Comparison of ENCODE assay signal across 20 cellular contexts in the genomic region with DNA sequence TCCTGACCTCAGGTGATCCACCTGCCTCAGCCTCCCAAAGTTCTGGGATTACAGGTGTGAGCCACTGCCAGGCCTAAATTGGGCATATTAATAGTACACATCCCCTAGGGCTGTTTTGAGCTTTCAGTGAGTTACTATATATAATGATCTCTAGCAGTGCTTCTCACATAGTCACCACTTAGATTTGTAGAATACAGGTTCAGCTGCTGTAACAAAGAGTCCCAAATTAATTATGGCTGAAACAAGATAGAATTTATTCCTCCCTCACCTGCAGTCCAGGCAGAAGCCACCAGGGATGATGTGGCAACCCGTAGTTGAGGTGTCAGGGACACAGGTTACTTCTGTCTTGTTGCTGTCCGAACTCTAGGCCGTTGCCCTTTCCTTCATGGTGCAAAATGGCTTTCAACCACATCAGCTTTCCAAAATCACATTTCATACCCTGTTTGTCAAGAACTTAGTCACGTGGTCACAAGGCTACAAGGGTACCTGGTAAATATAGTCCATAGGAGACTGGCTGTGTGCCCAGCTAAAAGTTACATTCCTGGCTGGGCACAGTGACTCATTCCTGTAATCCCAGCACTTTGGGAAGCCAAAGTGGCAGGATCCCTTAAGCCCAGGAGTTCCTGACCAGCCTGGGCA. TPM values are rescaled to one million over a fixed set of nuclear protein-coding genes. Genes with fewer than 3 reads are reported as not detected.
DNase-seq lines count a peak whose midpoint lies in the region; ATAC-seq and TF ChIP-seq lines count a peak whose summit lies in the region.
"Had no signal": no experiment of that assay in that cellular context is flagged by ENCODE, and none has a peak within 500 bp of the region (broad histone marks: within the 10 kb centered on the region; RNA-seq: fewer than 3 reads in every experiment).

No MANE protein-coding gene starts in this region.

- peaks cover 8% of the 10 kb centered on the region for H3K4me1 Mint-ChIP-seq in MCF 10A (ENCODE audit: insufficient read depth, unreplicated experiment)

- peaks cover 49% of the 10 kb centered on the region for H3K36me3 Mint-ChIP-seq in MCF 10A (ENCODE audit: insufficient read depth, unreplicated experiment)

- H3K27me3 ChIP-seq in mammary epithelial cell (ENCODE audit: insufficient read depth, low read length) (no peaks in the 10 kb centered on the region), PC-3 (ENCODE audit: low read length) (no peaks in the 10 kb centered on the region)
- H3K27me3 ChIP-seq: SJCRH30 had no signal

- in situ Hi-C loops in mammary epithelial cell (cut with MboI; ENCODE audit: low sequenced_read_pairs in 2 of 2): no loop called here

- ATAC-seq in PC-3 (no peak), GM19035 (IDR thresholded peaks at IDR 0.05; ENCODE audit: unreplicated experiment) (no peak)

- no peaks in the 10 kb centered on the region for H3K9me3 ChIP-seq in mammary epithelial cell (replicated peaks; ENCODE audit: insufficient read depth, low read length)
- H3K9me3 ChIP-seq in PC-3 (ENCODE audit: low read length): no peaks in the 10 kb centered on the region
- H3K9me3 ChIP-seq: SJCRH30 had no signal

- H3K27ac ChIP-seq in mammary epithelial cell (ENCODE audit: insufficient read depth, low read depth, low read length): no peak overlapping the region
- H3K27ac ChIP-seq in PC-3 (ENCODE audit: low read length): no peak overlapping the region
- H3K27ac ChIP-seq: C4-2B, SJCRH30 had no signal

- H2AFZ ChIP-seq in mammary epithelial cell (ENCODE audit: low read depth, low read length) (no peak overlapping the region), PC-3 (ENCODE audit: low read length) (no peak overlapping the region)

- H3K4me3 Mint-ChIP-seq in MCF 10A (ENCODE audit: unreplicated experiment): no peak overlapping the region

- H3K27me3 Mint-ChIP-seq in MCF 10A (ENCODE audit: insufficient read depth, unreplicated experiment): no peaks in the 10 kb centered on the region

- TF ChIP-seq CTCF in MCF 10A (IDR thresholded peaks at IDR 0.05; ENCODE audit: unreplicated experiment) (no peak), mammary epithelial cell (conservative IDR thresholded peaks at IDR 0.05 in 1 of 2, IDR thresholded peaks at IDR 0.05 in 1 of 2; ENCODE audit: extremely low read depth in 1 of 2, insufficient read depth in 1 of 2, low read depth in 1 of 2, low read length in 2 of 2) (no peak), PC-3 (conservative IDR thresholded peaks at IDR 0.05; ENCODE audit: low read depth, low read length) (no peak)

- H3K36me3 ChIP-seq in mammary epithelial cell (ENCODE audit: insufficient read depth, low read length): peaks cover 5% of the 10 kb centered on the region
- no peaks in the 10 kb centered on the region for H3K36me3 ChIP-seq in PC-3 (ENCODE audit: low read depth, low read length)

- H3K9me3 Mint-ChIP-seq in MCF 10A (ENCODE audit: unreplicated experiment): no peaks in the 10 kb centered on the region

- H3F3A ChIP-seq in PC-3 (ENCODE audit: low read length, unreplicated experiment): peaks cover 3% of the 10 kb centered on the region

- H3K4me3 ChIP-seq in mammary epithelial cell (replicated peaks in 1 of 3; ENCODE audit: insufficient read depth in 1 of 3, low read depth in 2 of 3, low read length in 3 of 3) (no peak overlapping the region), PC-3 (ENCODE audit: low read length) (no peak overlapping the region)
- H3K4me3 ChIP-seq: SJCRH30 had no signal

- intact Hi-C loops in MCF 10A (cut with micrococcal nuclease) (no loop called here), mammary epithelial cell (cut with micrococcal nuclease) (no loop called here), PC-3 (cut with micrococcal nuclease) (no loop called here)

- POLR2A ChIA-PET in MCF 10A (lab: Yijun Ruan, JAX) (interaction anchor here (0.9 to 3.4 kb wide), 3 partner anchors 9 to 23 kb away, joined by 4 to 12 read pairs (median 5); partner anchors contain the start of gene LIN37), PC-3 (lab: Charles Lee; ENCODE audit: unreplicated experiment) (no interaction called here)

- dilution Hi-C loops in mammary epithelial cell (cut with HindIII; ENCODE audit: low sequenced_read_pairs): loop anchor here (10.0 kb wide), 1 partner anchor 74 kb away; no protein-coding TSS in a partner anchor

- no TSS peak for BruUV-seq in MCF 10A (replicated peaks; lab: Mats Ljungman, UMichigan)
- no TSS peak for BruUV-seq in mammary epithelial cell (replicated peaks; lab: Mats Ljungman, UMichigan)
- BruUV-seq in PC-3 (replicated peaks; lab: Mats Ljungman, UMichigan): no TSS peak

- DNase-seq in MCF 10A (ENCODE audit: unreplicated experiment) (peak; percentile 74), mammary epithelial cell (no peak), PC-3 (peak; percentile 83), glomerular visceral epithelial cell (ENCODE audit: extremely low spot score) (peak; percentile 35), NCI-H2081 (lab: John Stamatoyannopoulos, UW) (no peak), AML-193 (lab: John Stamatoyannopoulos, UW) (no peak), NCI-H524 treated with DMSO at 0.1 percent for 48 hours (lab: John Stamatoyannopoulos, UW) (no peak)
- DNase-seq: DMS 273 treated with DMSO at 0.1 percent for 48 hours, GOT3, Kasumi-1, MV-4-11, NCI-H1417 treated with DMSO at 0.1 percent for 48 hours, NCI-H1930, NCI-H2171 treated with DMSO at 0.1 percent for 48 hours, NCI-H446 treated with DMSO at 0.1 percent for 48 hours, NCI-H748 treated with DMSO at 0.1 percent for 48 hours, OCI-M1, SJCRH30 had no signal

- H4K20me1 ChIP-seq in mammary epithelial cell (ENCODE audit: insufficient read depth, low read length) (no peaks in the 10 kb centered on the region), PC-3 (ENCODE audit: low read length) (no peaks in the 10 kb centered on the region)

- H3K4me2 ChIP-seq in mammary epithelial cell (ENCODE audit: insufficient read depth, low read depth, low read length) (no peak overlapping the region), PC-3 (ENCODE audit: low read length) (no peak overlapping the region)

- no peak overlapping the region for H3K27ac Mint-ChIP-seq in MCF 10A (ENCODE audit: low read depth, unreplicated experiment)

- H3K79me2 ChIP-seq in mammary epithelial cell (ENCODE audit: insufficient read depth, low read length) (peaks cover 24% of the 10 kb centered on the region), PC-3 (ENCODE audit: low read length) (peaks cover 15% of the 10 kb centered on the region)

- H3K9ac ChIP-seq in mammary epithelial cell (ENCODE audit: insufficient read depth, low read length): no peak overlapping the region
- no peak overlapping the region for H3K9ac ChIP-seq in PC-3 (ENCODE audit: low read length)

- CTCF ChIA-PET in MCF 10A (lab: Yijun Ruan, JAX) (interaction anchor here (0.6 to 1.5 kb wide), 5 partner anchors 9 to 134 kb away, joined by 3 to 5 read pairs (median 3); partner anchors contain the start of gene LIN37), mammary epithelial cell (lab: Charles Lee; ENCODE audit: low non-redundant PET) (no interaction called here), PC-3 (lab: Charles Lee) (no interaction called here)

- no peaks in the 10 kb centered on the region for H3K9me2 ChIP-seq in PC-3 (replicated peaks; ENCODE audit: low read length)

- 95% methylated on average over 4 of the region's 4 CpGs for WGBS in mammary epithelial cell (ENCODE audit: low coverage, missing lambda C conversion rate)

- H3K4me1 ChIP-seq in mammary epithelial cell (ENCODE audit: insufficient read depth, low read length) (peaks cover 19% of the 10 kb centered on the region), PC-3 (ENCODE audit: insufficient read depth, low read length) (peaks cover 12% of the 10 kb centered on the region)

RNA-seq across cellular contexts. Expression of gene PROSER3, which starts 2.9 kb away (rescaled TPM):
- total RNA-seq in MCF 10A (2022) (33.8 and 37.3 TPM in 2 replicates), mammary epithelial cell (10 to 100 TPM in 1 of 2 donors, 1 to 10 TPM in 1; 9.7 to 48.3 TPM), PC-3 (2014; rRNA removed) (5.5 and 6.1 TPM in 2 replicates)
- polyA plus RNA-seq in mammary epithelial cell: 21.2 TPM
- 74.3 TPM for polyA minus RNA-seq in mammary epithelial cell

RNA-seq across cellular contexts. Expression of gene HSPB6, which starts 4.0 kb away (rescaled TPM):
- total RNA-seq in MCF 10A (2022) (0.21 TPM in 1 of 2 replicates, not detected in the other), mammary epithelial cell (not detected), PC-3 (2014; rRNA removed) (not detected in 2 replicates)
- polyA plus RNA-seq in mammary epithelial cell: not detected
- not detected for polyA minus RNA-seq in mammary epithelial cell
- total RNA-seq: SJCRH30 had no signal

RNA-seq across cellular contexts. Expression of gene LIN37, which starts 12.5 kb away (rescaled TPM):
- 19.6 and 24.6 TPM in 2 replicates for total RNA-seq in MCF 10A (2022)
- total RNA-seq in mammary epithelial cell: 10 to 100 TPM; 13.6 to 14.5 TPM
- 12.9 TPM for polyA plus RNA-seq in mammary epithelial cell
- polyA minus RNA-seq in mammary epithelial cell: 89.1 TPM
- 4.6 and 8.2 TPM in 2 replicates for total RNA-seq in PC-3 (2014; rRNA removed)

RNA-seq across cellular contexts. Expression of gene ARHGAP33, which starts 14.5 kb away (rescaled TPM):
- 5.4 and 5.6 TPM in 2 replicates for total RNA-seq in MCF 10A (2022)
- 10 to 100 TPM in 1 of 2 donors, under 1 TPM in 1; 0.33 to 11.6 TPM for total RNA-seq in mammary epithelial cell
- 8.3 TPM for polyA plus RNA-seq in mammary epithelial cell
- polyA minus RNA-seq in mammary epithelial cell: not detected
- total RNA-seq in PC-3 (2014; rRNA removed): 3.7 and 5.4 TPM in 2 replicates

RNA-seq across cellular contexts. Expression of gene PSENEN, which starts 15.4 kb away (rescaled TPM):
- total RNA-seq in MCF 10A (2022) (65.0 and 86.9 TPM in 2 replicates), mammary epithelial cell (10 to 100 TPM in 1 of 2 donors, 1 to 10 TPM in 1; 8.7 to 55.4 TPM), PC-3 (2014; rRNA removed) (34.3 and 42.9 TPM in 2 replicates)
- 33.7 TPM for polyA plus RNA-seq in mammary epithelial cell
- 40.9 TPM for polyA minus RNA-seq in mammary epithelial cell

Comparison
In these comparisons a context has a peak if more than half of its experiments do, and no peak if none do; other contexts are left out.
1. DNase-seq: peak in MCF 10A (single experiment), PC-3 (single experiment) and glomerular visceral epithelial cell (single experiment); none in mammary epithelial cell (single experiment), NCI-H2081 (0 of 2), AML-193 (0 of 2) and NCI-H524 treated with DMSO at 0.1 percent for 48 hours (single experiment).